Comparison of ENCODE assay signal across 9 cellular contexts in genomic region chr15:74605810-74606179, GRCh38.
"Had no signal": no experiment of that assay in that cellular context is flagged by ENCODE, and none has a peak within 500 bp of the region (broad histone marks: within the 10 kb centered on the region; RNA-seq: fewer than 3 reads in every experiment).

No MANE protein-coding gene starts in this region.

- H3K36me3 ChIP-seq: HAP-1 had no signal

- H3K4me3 ChIP-seq: HAP-1 had no signal

- H3K9me3 ChIP-seq: HAP-1 had no signal

- H3K9ac ChIP-seq: KMS-11 had no signal

- H3K27ac ChIP-seq: HL-60, KMS-11 had no signal

- ATAC-seq: HCT116 had no signal

- H3K4me3 Mint-ChIP-seq: HFFc6 had no signal

- DNase-seq: GOT3, H7, HFFc6, IMR-90, KBM-7 had no signal

- H3K27ac Mint-ChIP-seq: HFFc6 had no signal

- H3K4me2 ChIP-seq: KMS-11 had no signal

- H3K9me3 Mint-ChIP-seq: HFFc6 had no signal

- H3K4me1 ChIP-seq: HAP-1 had no signal
